In the genomic region with DNA sequence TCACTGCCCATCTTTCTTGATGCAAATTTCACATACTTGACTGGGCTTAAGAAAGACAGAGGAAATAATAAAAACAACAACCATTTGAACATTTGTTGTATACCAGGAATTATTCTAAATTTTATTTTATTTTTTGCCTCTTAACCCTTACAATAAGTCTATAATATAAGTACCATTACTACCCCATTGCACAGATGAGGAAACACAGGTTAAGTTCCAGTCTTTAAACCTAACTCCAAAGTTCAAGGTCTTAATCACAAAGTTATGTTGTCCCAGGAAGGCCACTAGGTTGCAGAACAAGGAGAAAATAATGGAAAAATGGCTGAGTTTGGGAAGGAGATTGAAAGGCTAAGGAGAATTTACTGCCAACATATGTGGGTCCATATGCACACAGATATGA, we compare ENCODE assay signal across 24 cellular contexts.
"Had no signal": no experiment of that assay in that cellular context is flagged by ENCODE, and none has a peak within 500 bp of the region (broad histone marks: within the 10 kb centered on the region; RNA-seq: fewer than 3 reads in every experiment).

No MANE protein-coding gene starts in this region.

- H3K36me3 ChIP-seq: neural progenitor cell, thyroid gland had no signal

- H3K9ac ChIP-seq: neural progenitor cell had no signal

- H3K27me3 ChIP-seq: brain microvascular endothelial cell, neural progenitor cell, sigmoid colon, thyroid gland had no signal

- H2AFZ ChIP-seq: neural progenitor cell had no signal

- H3K4me3 ChIP-seq: lung, neural progenitor cell, sigmoid colon, thyroid gland had no signal

- H3K4me2 ChIP-seq: neural progenitor cell had no signal

- H3K4me3 Mint-ChIP-seq: activated CD4-positive, alpha-beta memory T cell treated with anti-CD3 and anti-CD28 coated beads, Interleukin-2, amount 10 ng/mL, durations not matched to agents 7 days and 5 days; activated CD4-positive, alpha-beta T cell treated with anti-CD3 and anti-CD28 coated beads, Interleukin-2, amount 10 ng/mL, durations not matched to agents 24 days and 14 days; activated CD8-positive, alpha-beta memory T cell treated with anti-CD3 and anti-CD28 coated beads, Interleukin-2, amount 10 ng/mL, durations not matched to agents 7 days and 5 days; activated naive CD4-positive, alpha-beta T cell treated with anti-CD3 and anti-CD28 coated beads, Interleukin-2, amount 10 ng/mL, durations not matched to agents 7 days and 5 days; dendritic cell treated with granulocyte-macrophage colony-stimulating factor and Interleukin-4, amounts not matched to agents 40 ng/mL and 50 ng/mL, for 4 days; stimulated activated naive CD8-positive, alpha-beta T cell treated with anti-CD3 and anti-CD28 coated beads, Interleukin-15, Interleukin-2, amounts not matched to agents 100 ng/mL and 50 ng/mL, for 24 hours had no signal

- FAIRE-seq: urothelium cell line had no signal

- DNase-seq: activated CD4-positive, alpha-beta memory T cell treated with anti-CD3 and anti-CD28 coated beads, Interleukin-2, amount 10 ng/mL, durations not matched to agents 7 days and 5 days; activated CD4-positive, alpha-beta T cell treated with anti-CD3 and anti-CD28 coated beads, Interleukin-2, amount 10 ng/mL, durations not matched to agents 24 days and 14 days; activated CD8-positive, alpha-beta memory T cell treated with anti-CD3 and anti-CD28 coated beads, Interleukin-2, amount 10 ng/mL, durations not matched to agents 7 days and 5 days; activated effector memory CD4-positive, alpha-beta T cell treated with anti-CD3 and anti-CD28 coated beads, Interleukin-2, amount 50 U/mL, for 16 hours; activated naive CD4-positive, alpha-beta T cell treated with anti-CD3 and anti-CD28 coated beads, Interleukin-2, amount 10 ng/mL, durations not matched to agents 7 days and 5 days; activated T-cell treated with anti-CD3 and anti-CD28 coated beads for 4 hours; anterior cingulate cortex; brain microvascular endothelial cell; caudate nucleus; effector CD4-positive, alpha-beta T cell; erythroblast; foreskin fibroblast; naive thymus-derived CD4-positive, alpha-beta T cell; sigmoid colon; stimulated activated CD4-positive, alpha-beta T cell treated with anti-CD3 and anti-CD28 coated beads, Interleukin-4, amount 100 ng/mL, for 1 hour; substantia nigra; thyroid gland had no signal

- H3K27ac Mint-ChIP-seq: activated CD4-positive, alpha-beta memory T cell treated with anti-CD3 and anti-CD28 coated beads, Interleukin-2, amount 10 ng/mL, durations not matched to agents 7 days and 5 days; activated CD4-positive, alpha-beta T cell treated with anti-CD3 and anti-CD28 coated beads, Interleukin-2, amount 10 ng/mL, durations not matched to agents 24 days and 14 days; activated CD8-positive, alpha-beta memory T cell treated with anti-CD3 and anti-CD28 coated beads, Interleukin-2, amount 10 ng/mL, durations not matched to agents 7 days and 5 days; activated naive CD4-positive, alpha-beta T cell treated with anti-CD3 and anti-CD28 coated beads, Interleukin-2, amount 10 ng/mL, durations not matched to agents 7 days and 5 days; dendritic cell treated with granulocyte-macrophage colony-stimulating factor and Interleukin-4, amounts not matched to agents 40 ng/mL and 50 ng/mL, for 4 days; naive thymus-derived CD4-positive, alpha-beta T cell; neural progenitor cell; stimulated activated naive CD8-positive, alpha-beta T cell treated with anti-CD3 and anti-CD28 coated beads, Interleukin-15, Interleukin-2, amounts not matched to agents 100 ng/mL and 50 ng/mL, for 24 hours had no signal

- H3K27me3 Mint-ChIP-seq: activated CD4-positive, alpha-beta memory T cell treated with anti-CD3 and anti-CD28 coated beads, Interleukin-2, amount 10 ng/mL, durations not matched to agents 7 days and 5 days; activated CD4-positive, alpha-beta T cell treated with anti-CD3 and anti-CD28 coated beads, Interleukin-2, amount 10 ng/mL, durations not matched to agents 24 days and 14 days; activated CD8-positive, alpha-beta memory T cell treated with anti-CD3 and anti-CD28 coated beads, Interleukin-2, amount 10 ng/mL, durations not matched to agents 7 days and 5 days; activated naive CD4-positive, alpha-beta T cell treated with anti-CD3 and anti-CD28 coated beads, Interleukin-2, amount 10 ng/mL, durations not matched to agents 7 days and 5 days; dendritic cell treated with granulocyte-macrophage colony-stimulating factor and Interleukin-4, amounts not matched to agents 40 ng/mL and 50 ng/mL, for 4 days; naive thymus-derived CD4-positive, alpha-beta T cell; stimulated activated naive CD8-positive, alpha-beta T cell treated with anti-CD3 and anti-CD28 coated beads, Interleukin-15, Interleukin-2, amounts not matched to agents 100 ng/mL and 50 ng/mL, for 24 hours had no signal

- H3K9me3 Mint-ChIP-seq: activated CD4-positive, alpha-beta memory T cell treated with anti-CD3 and anti-CD28 coated beads, Interleukin-2, amount 10 ng/mL, durations not matched to agents 7 days and 5 days; activated naive CD4-positive, alpha-beta T cell treated with anti-CD3 and anti-CD28 coated beads, Interleukin-2, amount 10 ng/mL, durations not matched to agents 7 days and 5 days; dendritic cell treated with granulocyte-macrophage colony-stimulating factor and Interleukin-4, amounts not matched to agents 40 ng/mL and 50 ng/mL, for 4 days; naive thymus-derived CD4-positive, alpha-beta T cell; neural progenitor cell; stimulated activated naive CD8-positive, alpha-beta T cell treated with anti-CD3 and anti-CD28 coated beads, Interleukin-15, Interleukin-2, amounts not matched to agents 100 ng/mL and 50 ng/mL, for 24 hours had no signal

- H3K27ac ChIP-seq: brain microvascular endothelial cell, neural progenitor cell, sigmoid colon, thyroid gland had no signal

- ATAC-seq: activated CD4-positive, CD25-positive, alpha-beta regulatory T cell treated with anti-CD3 and anti-CD28 coated beads, Interleukin-2, amount 50 U/mL, for 24 hours; activated CD8-positive, alpha-beta memory T cell treated with anti-CD3 and anti-CD28 coated beads, Interleukin-2, amount 10 ng/mL, durations not matched to agents 7 days and 5 days; left lobe of liver; naive thymus-derived CD4-positive, alpha-beta T cell had no signal

- H3K9me3 ChIP-seq: sigmoid colon, thyroid gland had no signal
